In genomic region chr2:39479696-39480095, GRCh38 we compare ENCODE assay signal across 15 cellular contexts. TPM values are rescaled to one million over a fixed set of nuclear protein-coding genes. Genes with fewer than 3 reads are reported as not detected.
DNase-seq lines count a peak whose midpoint lies in the region; ATAC-seq, FAIRE-seq and TF ChIP-seq lines count a peak whose summit lies in the region.
"Had no signal": no experiment of that assay in that cellular context is flagged by ENCODE, and none has a peak within 500 bp of the region (broad histone marks: within the 10 kb centered on the region; RNA-seq: fewer than 3 reads in every experiment).

No MANE protein-coding gene starts in this region.

- H3K9ac ChIP-seq in HepG2 (ENCODE audit: insufficient read depth, low read depth, low read length) = no peak overlapping the region
- H3K9ac ChIP-seq: BLaER1 had no signal

- ATAC-seq in HepG2 (no peak), right lobe of liver (no peak), GM19395 (IDR thresholded peaks at IDR 0.05; ENCODE audit: unreplicated experiment) (no peak)

- H3K79me2 ChIP-seq in HepG2 (ENCODE audit: insufficient read depth, low read length) = no peaks in the 10 kb centered on the region

- H3K4me3 ChIP-seq in HepG2 (replicated peaks in 1 of 3; ENCODE audit: insufficient read depth in 1 of 3, low read depth in 2 of 3, low read length in 3 of 3) (no peak overlapping the region), right lobe of liver (no peak overlapping the region), choroid plexus epithelial cell (ENCODE audit: low read depth, low read length) (no peak overlapping the region)
- H3K4me3 ChIP-seq: BLaER1 had no signal

- no peak overlapping the region for H2AFZ ChIP-seq in HepG2 (ENCODE audit: low read length)

- intact Hi-C loops in HepG2 (cut with micrococcal nuclease; ENCODE audit: unreplicated experiment) (no loop called here), right lobe of liver (cut with DNase I) (no loop called here)

- no peak for TF ChIP-seq POLR2A in HepG2 (IDR thresholded peaks at IDR 0.05; ENCODE audit: insufficient read depth in 1 of 2, low read depth in 2 of 2, low read length in 2 of 2)
- no peak for TF ChIP-seq POLR2A in right lobe of liver (IDR thresholded peaks at IDR 0.05)

- DNase-seq in HepG2 (ENCODE audit: low spot score) (no peak), right lobe of liver (no peak), choroid plexus epithelial cell (ENCODE audit: low read depth) (peak; percentile 43), iris pigment epithelial cell (ENCODE audit: low read depth) (peak; percentile 58), NCI-H345 treated with DMSO at 0.1 percent for 48 hours (lab: John Stamatoyannopoulos, UW; ENCODE audit: unreplicated experiment) (no peak), NK-92 (lab: John Stamatoyannopoulos, UW; ENCODE audit: unreplicated experiment) (no peak)
- no peak for DNase-seq in activated CD8-positive, alpha-beta memory T cell treated with anti-CD3 and anti-CD28 coated beads, Interleukin-2, amount 50 U/mL, for 4 hours
- DNase-seq: AML-193; Caco-2; CD8-positive, alpha-beta memory T cell; GF-D8 had no signal

- TF ChIP-seq CTCF in HepG2 (CRISPR knock-in tag; IDR thresholded peaks at IDR 0.05) (no peak), right lobe of liver (IDR thresholded peaks at IDR 0.05) (no peak), choroid plexus epithelial cell (conservative IDR thresholded peaks at IDR 0.05; ENCODE audit: low read depth, low read length) (no peak)

- H3K27me3 ChIP-seq in HepG2 (ENCODE audit: control insufficient read depth in 1 of 2, insufficient read depth in 2 of 2, low read length in 2 of 2) (no peaks in the 10 kb centered on the region), right lobe of liver (no peaks in the 10 kb centered on the region)
- H3K27me3 ChIP-seq: BLaER1 had no signal

- H3K9me3 ChIP-seq in HepG2 (ENCODE audit: low read length) = no peaks in the 10 kb centered on the region
- H3K9me3 ChIP-seq in right lobe of liver = no peaks in the 10 kb centered on the region
- H3K9me3 ChIP-seq: BLaER1, Caco-2 had no signal

- POLR2A ChIA-PET in HepG2 (lab: Yijun Ruan, JAX) = interaction anchor here (1.4 kb wide), 1 partner anchor 10 kb away, joined by 4 read pairs; no protein-coding TSS in a partner anchor

- TF ChIP-seq RAD21 in HepG2 (CRISPR knock-in tag; IDR thresholded peaks at IDR 0.05) = no peak

- no peaks in the 10 kb centered on the region for H4K20me1 ChIP-seq in HepG2 (ENCODE audit: insufficient read depth, low read length)
- H4K20me1 ChIP-seq: BLaER1 had no signal

- TF ChIP-seq EP300 in HepG2 (IDR thresholded peaks at IDR 0.05; ENCODE audit: low read depth in 2 of 2, low read length in 2 of 2) = no peak
- no peak for TF ChIP-seq EP300 in HepG2 (CRISPR knock-in tag; IDR thresholded peaks at IDR 0.05; ENCODE audit: borderline replicate concordance)

- no peak overlapping the region for H3K4me2 ChIP-seq in HepG2 (ENCODE audit: low read depth, low read length)
- H3K4me2 ChIP-seq: BLaER1 had no signal

- H3K27ac ChIP-seq in HepG2 (ENCODE audit: extremely low read length, insufficient read depth, low read length) (no peak overlapping the region), right lobe of liver (no peak overlapping the region)
- H3K27ac ChIP-seq: 22Rv1, BLaER1 had no signal

- no peak for FAIRE-seq in HepG2 (lab: Jason Lieb, UNC)
- FAIRE-seq: H54 had no signal

- TSS peak; percentile 28 for BruUV-seq in HepG2 (replicated peaks; lab: Mats Ljungman, UMichigan)

- no peaks in the 10 kb centered on the region for H3K4me1 ChIP-seq in HepG2 (ENCODE audit: insufficient read depth, low read length)
- H3K4me1 ChIP-seq in right lobe of liver = no peaks in the 10 kb centered on the region
- H3K4me1 ChIP-seq: Caco-2 had no signal

- WGBS in HepG2 (ENCODE audit: low lambda C conversion rate) = 91% methylated on average over 5 of the region's 5 CpGs
- WGBS in right lobe of liver (ENCODE audit: insufficient coverage, low coverage, low lambda C conversion rate, missing lambda C conversion rate) = 82% methylated on average over 5 of the region's 5 CpGs

- CTCF ChIA-PET in HepG2 (lab: Yijun Ruan, JAX; ENCODE audit: low intra/inter-chr PET ratio, low total read pairs) = no interaction called here

- H3K36me3 ChIP-seq in HepG2 (replicated peaks in 1 of 2; ENCODE audit: control insufficient read depth in 1 of 2, insufficient read depth in 2 of 2, low read length in 2 of 2) (peaks cover 3 to 18% of the 10 kb centered on the region in 2 experiments; a peak in 3 of 5 replicates), right lobe of liver (peaks cover 0 to 6% (median 0%) of the 10 kb centered on the region in 4 donors)

- in situ Hi-C loops in HepG2 (cut with HindIII; ENCODE audit: extremely low pct_ligation_motif_present, low pct_unique_long_range_greater_than_20kb) = no loop called here

TF ChIP-seq in HepG2, 621 proteins besides CTCF, POLR2A, EP300 and RAD21:
- TF ChIP-seq ZIK1 (CRISPR knock-in tag; IDR thresholded peaks at IDR 0.05; ENCODE audit: borderline replicate concordance, low read depth) = no peak
- 0 out of 2 replicates have a peak, but pooled peaks have one; percentile 21 for TF ChIP-seq ZNF800 (CRISPR knock-in tag; IDR thresholded peaks at IDR 0.05)
- no peak for TF ChIP-seq ZNF572 (CRISPR knock-in tag; IDR thresholded peaks at IDR 0.05)

RNA-seq across cellular contexts. Expression of gene MAP4K3, which starts 42.6 kb away (rescaled TPM):
- total RNA-seq in HepG2 (2016; rRNA removed; fragmentation: Illumina TruSeq; extraction: Trizol) (45.9 and 49.6 TPM in 2 replicates), right lobe of liver (10 to 100 TPM; 14.5 to 24.8 (median 17.1) TPM)
- total RNA-seq in HepG2 (2016; cell fraction: cytosol; rRNA removed; fragmentation: Illumina TruSeq; extraction: Trizol; ENCODE audit: low read depth) = 9.3 and 11.7 TPM in 2 replicates
- total RNA-seq in HepG2 (2016; cell fraction: insoluble cytoplasmic fraction; rRNA removed; fragmentation: Illumina TruSeq; extraction: Trizol) = 46.7 and 48.9 TPM in 2 replicates
- 17.7 and 20.9 TPM in 2 replicates for total RNA-seq in HepG2 (2016; cell fraction: membrane; rRNA removed; fragmentation: Illumina TruSeq; extraction: Trizol)
- 85.1 and 105 TPM in 2 replicates for total RNA-seq in HepG2 (2016; cell fraction: nucleus; rRNA removed; fragmentation: Illumina TruSeq; extraction: Trizol)
- polyA plus RNA-seq in HepG2 (2011; rRNA removed) = 38.9 and 53.2 TPM in 2 replicates
- 15.2 and 25.2 TPM in 2 replicates for polyA plus RNA-seq in HepG2 (2011; cell fraction: cytosol; rRNA removed)
- polyA plus RNA-seq in HepG2 (2011; cell fraction: nucleus; rRNA removed) = 42.0 and 43.8 TPM in 2 replicates
- polyA plus RNA-seq in HepG2 (2012) = 42.7 and 67.4 TPM in 2 replicates
- polyA plus RNA-seq in HepG2 (2016; cell fraction: cytosol; fragmentation: Illumina TruSeq; extraction: Trizol; ENCODE audit: low read depth) = 3.1 and 3.5 TPM in 2 replicates
- polyA plus RNA-seq in HepG2 (2016; cell fraction: insoluble cytoplasmic fraction; fragmentation: Illumina TruSeq; extraction: Trizol; ENCODE audit: low read depth) = 44.4 and 45.5 TPM in 2 replicates
- 8.1 and 8.9 TPM in 2 replicates for polyA plus RNA-seq in HepG2 (2016; cell fraction: membrane; fragmentation: Illumina TruSeq; extraction: Trizol; ENCODE audit: low read depth)
- polyA plus RNA-seq in HepG2 (2016; cell fraction: nucleus; fragmentation: Illumina TruSeq; extraction: Trizol; ENCODE audit: insufficient read depth, low read depth) = 91.5 and 93.7 TPM in 2 replicates
- polyA minus RNA-seq in HepG2 (2011; rRNA and poly(A)+ RNA removed; ENCODE audit: low replicate concordance) = 4.5 and 18.5 TPM in 2 replicates
- 40.5 and 40.9 TPM in 2 replicates for polyA minus RNA-seq in HepG2 (2011; cell fraction: cytosol; rRNA and poly(A)+ RNA removed)
- 370 and 413 TPM in 2 replicates for polyA minus RNA-seq in HepG2 (2011; cell fraction: nucleus; rRNA and poly(A)+ RNA removed)

Comparison
In these comparisons a context has a peak if more than half of its experiments do, and no peak if none do; other contexts are left out.
1. DNase-seq: peak in choroid plexus epithelial cell (single experiment) and iris pigment epithelial cell (single experiment); none in HepG2 (single experiment), right lobe of liver (0 of 3), NCI-H345 treated with DMSO at 0.1 percent for 48 hours (single experiment), activated CD8-positive, alpha-beta memory T cell treated with anti-CD3 and anti-CD28 coated beads, Interleukin-2, amount 50 U/mL, for 4 hours (single experiment) and NK-92 (single experiment).